14 cellular contexts compared by ENCODE assay signal in the genomic region with DNA sequence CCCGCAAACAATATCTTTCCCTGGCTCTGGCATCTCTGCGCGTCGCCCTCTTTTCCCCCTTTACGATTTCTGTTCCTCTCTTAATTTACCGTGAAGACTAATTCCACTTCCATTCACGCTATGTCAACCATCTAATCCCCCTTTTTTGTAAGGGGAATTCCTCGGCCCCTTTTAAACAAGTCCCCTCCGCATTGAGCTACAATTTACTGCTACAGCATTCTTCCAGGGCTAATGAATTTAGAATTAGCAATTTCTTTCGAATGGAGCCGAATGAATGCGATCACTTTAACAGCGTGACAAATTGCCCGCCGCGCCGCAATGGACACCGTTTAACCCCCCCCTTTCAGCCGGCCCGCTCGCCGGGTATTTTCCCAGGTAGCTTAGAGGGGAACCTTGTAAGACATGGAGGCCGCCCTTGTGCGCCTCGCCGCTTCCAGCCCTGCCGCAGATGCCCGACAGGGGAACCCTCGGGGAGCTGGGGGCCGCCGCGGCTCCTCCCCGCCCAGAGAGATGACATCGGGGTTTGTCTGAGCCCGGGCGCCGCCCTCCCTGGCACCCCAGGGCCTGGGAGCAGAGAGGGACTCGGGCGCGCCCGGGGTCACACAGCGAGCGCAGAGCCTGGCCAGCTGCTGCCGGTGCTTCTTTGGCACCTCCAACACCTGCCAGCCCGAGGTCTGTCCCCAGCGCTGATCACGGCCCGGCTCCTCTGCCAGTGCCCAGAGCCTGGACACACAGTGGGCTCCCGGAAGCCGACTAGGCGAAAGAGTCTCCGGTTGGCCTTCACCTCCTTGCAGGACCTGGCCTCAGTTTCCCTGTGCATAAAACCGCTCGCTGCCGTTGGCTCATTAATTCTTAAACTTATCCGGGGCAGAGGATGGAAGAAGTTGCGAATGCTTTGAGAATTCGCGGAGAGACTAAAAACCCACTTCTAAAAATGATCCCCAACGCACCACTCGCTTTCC. TPM values are rescaled to one million over a fixed set of nuclear protein-coding genes. Genes with fewer than 3 reads are reported as not detected.
DNase-seq lines count a peak whose midpoint lies in the region; ATAC-seq, FAIRE-seq and TF ChIP-seq lines count a peak whose summit lies in the region.
"Had no signal": no experiment of that assay in that cellular context is flagged by ENCODE, and none has a peak within 500 bp of the region (broad histone marks: within the 10 kb centered on the region; RNA-seq: fewer than 3 reads in every experiment).

No MANE protein-coding gene starts in this region.

- H2AFZ ChIP-seq in HepG2 (ENCODE audit: low read length), result no peak overlapping the region
- no peak overlapping the region for H2AFZ ChIP-seq in keratinocyte (ENCODE audit: control insufficient read depth, low read length)

- dilution Hi-C loops in keratinocyte (cut with MboI; ENCODE audit: extremely low pct_ligation_motif_present, low sequenced_read_pairs), result no loop called here

- in situ Hi-C loops in HepG2 (cut with HindIII; ENCODE audit: extremely low pct_ligation_motif_present, low pct_unique_long_range_greater_than_20kb), result no loop called here

- peak overlapping the region; percentile 54 for H3K4me3 Mint-ChIP-seq in activated T-helper 1 cell treated with anti-CD3 and anti-CD28 coated beads, Interleukin-12 subunit alpha, Interleukin-12 subunit beta, Interleukin-2, Interleukin-4 antibody, amounts not matched to agents 30 ng/mL and 10 ng/mL and 1 ng/mL, durations not matched to agents 14 hours and 24 hours and 36 hours
- H3K4me3 Mint-ChIP-seq: activated naive CD8-positive, alpha-beta T cell treated with anti-CD3 and anti-CD28 coated beads, Interleukin-2, amount 10 ng/mL, durations not matched to agents 7 days and 5 days had no signal

- H3K27me3 Mint-ChIP-seq in activated T-helper 1 cell treated with anti-CD3 and anti-CD28 coated beads, Interleukin-12 subunit alpha, Interleukin-12 subunit beta, Interleukin-2, Interleukin-4 antibody, amounts not matched to agents 30 ng/mL and 10 ng/mL and 1 ng/mL, durations not matched to agents 14 hours and 24 hours and 36 hours (ENCODE audit: insufficient read depth), result peaks cover 60% of the 10 kb centered on the region

- H3K9me1 ChIP-seq in keratinocyte (ENCODE audit: control insufficient read depth, extremely low read depth, insufficient read depth, low read length), result no peaks in the 10 kb centered on the region

- no peak overlapping the region for H3K4me2 ChIP-seq in HepG2 (ENCODE audit: low read depth, low read length)
- peak overlapping the region; percentile 2 for H3K4me2 ChIP-seq in keratinocyte (ENCODE audit: control insufficient read depth, extremely low read depth, insufficient read depth, low read depth, low read length)

- no peak for DNase-seq in HepG2 (ENCODE audit: low spot score)
- no peak for DNase-seq in right lobe of liver
- no peak for DNase-seq in activated T-helper 1 cell treated with anti-CD3 and anti-CD28 coated beads, Interleukin-12 subunit alpha, Interleukin-12 subunit beta, Interleukin-2, Interleukin-4 antibody, amounts not matched to agents 30 ng/mL and 10 ng/mL and 1 ng/mL, durations not matched to agents 14 hours and 24 hours and 36 hours (ENCODE audit: low spot score)
- no peak for DNase-seq in keratinocyte (ENCODE audit: low read depth, low spot score)
- no peak for DNase-seq in dorsolateral prefrontal cortex
- DNase-seq in cerebellar cortex (ENCODE audit: low spot score), result no peak
- DNase-seq: activated naive CD8-positive, alpha-beta T cell treated with anti-CD3 and anti-CD28 coated beads, Interleukin-2, amount 10 ng/mL, durations not matched to agents 7 days and 5 days; NCI-H774; stimulated activated CD8-positive, alpha-beta memory T cell treated with anti-CD3 and anti-CD28 coated beads, Interleukin-4, amount 100 ng/mL, for 48 hours had no signal

- no peaks in the 10 kb centered on the region for H3K9me3 Mint-ChIP-seq in activated T-helper 1 cell treated with anti-CD3 and anti-CD28 coated beads, Interleukin-12 subunit alpha, Interleukin-12 subunit beta, Interleukin-2, Interleukin-4 antibody, amounts not matched to agents 30 ng/mL and 10 ng/mL and 1 ng/mL, durations not matched to agents 14 hours and 24 hours and 36 hours
- H3K9me3 Mint-ChIP-seq: activated naive CD8-positive, alpha-beta T cell treated with anti-CD3 and anti-CD28 coated beads, Interleukin-2, amount 10 ng/mL, durations not matched to agents 7 days and 5 days had no signal

- H3K27ac ChIP-seq in HepG2 (ENCODE audit: extremely low read length, insufficient read depth, low read length) (no peak overlapping the region), right lobe of liver (no peak overlapping the region), keratinocyte (ENCODE audit: control insufficient read depth, insufficient read depth, low read length) (no peak overlapping the region), dorsolateral prefrontal cortex (no peak overlapping the region)

- peaks cover 23% of the 10 kb centered on the region for H3K4me1 ChIP-seq in HepG2 (ENCODE audit: insufficient read depth, low read length)
- H3K4me1 ChIP-seq in right lobe of liver, result peaks cover 0 to 27% (median 0%) of the 10 kb centered on the region in 4 donors
- H3K4me1 ChIP-seq in keratinocyte (ENCODE audit: control insufficient read depth, extremely low read depth, insufficient read depth, low read length), result no peaks in the 10 kb centered on the region

- H3K79me2 ChIP-seq in HepG2 (ENCODE audit: insufficient read depth, low read length), result no peaks in the 10 kb centered on the region
- H3K79me2 ChIP-seq in keratinocyte (ENCODE audit: control insufficient read depth, insufficient read depth, low read length), result no peaks in the 10 kb centered on the region

- H3K27me3 ChIP-seq in HepG2 (ENCODE audit: control insufficient read depth in 1 of 2, insufficient read depth in 2 of 2, low read length in 2 of 2) (peaks cover 31 to 88% of the 10 kb centered on the region in 2 experiments), right lobe of liver (peaks cover 17 to 50% of the 10 kb centered on the region in 2 donors), keratinocyte (ENCODE audit: control insufficient read depth, extremely low read depth, insufficient read depth, low read length) (peaks cover 80% of the 10 kb centered on the region), dorsolateral prefrontal cortex (peaks cover 22 to 77% (median 64%) of the 10 kb centered on the region in 45 donors)

- intact Hi-C loops in HepG2 (cut with micrococcal nuclease; ENCODE audit: unreplicated experiment) (no loop called here), right lobe of liver (cut with DNase I) (loop anchor here in 1 of 2 donors (5.0 kb wide), 1 partner anchor 193 kb away; no protein-coding TSS in a partner anchor), dorsolateral prefrontal cortex (cut with DNase I) (no loop called here)
- intact Hi-C loops in activated T-helper 1 cell treated with anti-CD3 and anti-CD28 coated beads, Interleukin-12 subunit alpha, Interleukin-12 subunit beta, Interleukin-2, Interleukin-4 antibody, amounts not matched to agents 30 ng/mL and 10 ng/mL and 1 ng/mL, durations not matched to agents 14 hours and 24 hours and 36 hours (cut with micrococcal nuclease), result no loop called here

- FAIRE-seq in HepG2 (lab: Jason Lieb, UNC) (no peak), keratinocyte (lab: Jason Lieb, UNC) (no peak)
- FAIRE-seq: D721Med had no signal

- H3K27ac Mint-ChIP-seq in activated T-helper 1 cell treated with anti-CD3 and anti-CD28 coated beads, Interleukin-12 subunit alpha, Interleukin-12 subunit beta, Interleukin-2, Interleukin-4 antibody, amounts not matched to agents 30 ng/mL and 10 ng/mL and 1 ng/mL, durations not matched to agents 14 hours and 24 hours and 36 hours, result peak overlapping the region; percentile 80
- H3K27ac Mint-ChIP-seq: activated naive CD8-positive, alpha-beta T cell treated with anti-CD3 and anti-CD28 coated beads, Interleukin-2, amount 10 ng/mL, durations not matched to agents 7 days and 5 days had no signal

- ATAC-seq in HepG2 (no peak), right lobe of liver (no peak), GM18867 (IDR thresholded peaks at IDR 0.05; ENCODE audit: unreplicated experiment) (no peak), GM21528 (IDR thresholded peaks at IDR 0.05; ENCODE audit: low FRiP score, unreplicated experiment) (no peak)

- WGBS in HepG2 (ENCODE audit: low lambda C conversion rate), result 56% methylated on average over 41 of the region's 61 CpGs
- WGBS in right lobe of liver (ENCODE audit: insufficient coverage, low coverage, low lambda C conversion rate, missing lambda C conversion rate), result 3% methylated on average over 24 of the region's 61 CpGs

- no peak for TF ChIP-seq RAD21 in HepG2 (CRISPR knock-in tag; IDR thresholded peaks at IDR 0.05)

- CTCF ChIA-PET in HepG2 (lab: Yijun Ruan, JAX; ENCODE audit: low intra/inter-chr PET ratio, low total read pairs), result no interaction called here

- H3K9me3 ChIP-seq in HepG2 (ENCODE audit: low read length), result no peaks in the 10 kb centered on the region
- H3K9me3 ChIP-seq in right lobe of liver, result no peaks in the 10 kb centered on the region
- H3K9me3 ChIP-seq in keratinocyte (ENCODE audit: control insufficient read depth, low read depth, low read length), result no peaks in the 10 kb centered on the region

- H4K20me1 ChIP-seq in HepG2 (ENCODE audit: insufficient read depth, low read length) (peaks cover 4% of the 10 kb centered on the region; the same call in 1 of the 2 replicates), keratinocyte (ENCODE audit: control insufficient read depth, extremely low read depth, insufficient read depth, low read length) (peaks cover 5% of the 10 kb centered on the region)

- H3K9ac ChIP-seq in HepG2 (ENCODE audit: insufficient read depth, low read depth, low read length) (no peak overlapping the region), keratinocyte (ENCODE audit: control insufficient read depth, extremely low read depth, insufficient read depth, low read length) (no peak overlapping the region)

- H3K4me3 ChIP-seq in HepG2 (replicated peaks in 1 of 3; ENCODE audit: insufficient read depth in 1 of 3, low read depth in 2 of 3, low read length in 3 of 3), result no peak overlapping the region
- no peak overlapping the region for H3K4me3 ChIP-seq in right lobe of liver
- no peak overlapping the region for H3K4me3 ChIP-seq in keratinocyte (ENCODE audit: control insufficient read depth in 2 of 3, extremely low read depth in 1 of 3, insufficient read depth in 2 of 3, low read depth in 1 of 3, low read length in 3 of 3)
- H3K4me3 ChIP-seq in dorsolateral prefrontal cortex, result peak overlapping the region in 7 of 59 donors; percentile 11 to 33 (median 21)

- H3K4me1 Mint-ChIP-seq in activated T-helper 1 cell treated with anti-CD3 and anti-CD28 coated beads, Interleukin-12 subunit alpha, Interleukin-12 subunit beta, Interleukin-2, Interleukin-4 antibody, amounts not matched to agents 30 ng/mL and 10 ng/mL and 1 ng/mL, durations not matched to agents 14 hours and 24 hours and 36 hours (ENCODE audit: low read depth), result no peaks in the 10 kb centered on the region

- TF ChIP-seq EP300 in HepG2 (IDR thresholded peaks at IDR 0.05; ENCODE audit: low read depth in 2 of 2, low read length in 2 of 2) (no peak), HepG2 (CRISPR knock-in tag; IDR thresholded peaks at IDR 0.05; ENCODE audit: borderline replicate concordance) (no peak)

- TF ChIP-seq CTCF in HepG2 (CRISPR knock-in tag; IDR thresholded peaks at IDR 0.05) (no peak), right lobe of liver (IDR thresholded peaks at IDR 0.05) (no peak), keratinocyte (optimal IDR thresholded peaks at IDR 0.05 in 1 of 3, IDR thresholded peaks at IDR 0.05 in 1 of 3, conservative IDR thresholded peaks at IDR 0.05 in 1 of 3; ENCODE audit: extremely low read depth in 1 of 3, insufficient read depth in 2 of 3, low read length in 3 of 3) (no peak), dorsolateral prefrontal cortex (IDR thresholded peaks at IDR 0.05 in 54 of 56, conservative IDR thresholded peaks at IDR 0.05 in 2 of 56; ENCODE audit: low read depth in 1 of 56, partially characterized antibody in 56 of 56) (no peak)

- H3K36me3 ChIP-seq in HepG2 (replicated peaks in 1 of 2; ENCODE audit: control insufficient read depth in 1 of 2, insufficient read depth in 2 of 2, low read length in 2 of 2), result no peaks in the 10 kb centered on the region
- no peaks in the 10 kb centered on the region for H3K36me3 ChIP-seq in right lobe of liver
- no peaks in the 10 kb centered on the region for H3K36me3 ChIP-seq in keratinocyte (ENCODE audit: control insufficient read depth in 2 of 2, extremely low read depth in 1 of 2, insufficient read depth in 2 of 2, low read length in 2 of 2)

- POLR2A ChIA-PET in HepG2 (lab: Yijun Ruan, JAX), result no interaction called here

- no TSS peak for BruUV-seq in HepG2 (replicated peaks; lab: Mats Ljungman, UMichigan)

- TF ChIP-seq POLR2A in HepG2 (IDR thresholded peaks at IDR 0.05; ENCODE audit: insufficient read depth in 1 of 2, low read depth in 2 of 2, low read length in 2 of 2) (no peak), right lobe of liver (IDR thresholded peaks at IDR 0.05) (no peak)

- peaks cover 2% of the 10 kb centered on the region for H3K36me3 Mint-ChIP-seq in activated T-helper 1 cell treated with anti-CD3 and anti-CD28 coated beads, Interleukin-12 subunit alpha, Interleukin-12 subunit beta, Interleukin-2, Interleukin-4 antibody, amounts not matched to agents 30 ng/mL and 10 ng/mL and 1 ng/mL, durations not matched to agents 14 hours and 24 hours and 36 hours (ENCODE audit: low read depth)
- H3K36me3 Mint-ChIP-seq: activated naive CD8-positive, alpha-beta T cell treated with anti-CD3 and anti-CD28 coated beads, Interleukin-2, amount 10 ng/mL, durations not matched to agents 7 days and 5 days had no signal

RNA-seq across cellular contexts. Expression of a gene that starts 1.3 kb away (rescaled TPM):
- total RNA-seq in HepG2 (2016; rRNA removed; fragmentation: Illumina TruSeq; extraction: Trizol), result 0.04 TPM in 1 of 2 replicates, not detected in the other
- not detected in 2 replicates for total RNA-seq in HepG2 (2016; cell fraction: cytosol; rRNA removed; fragmentation: Illumina TruSeq; extraction: Trizol; ENCODE audit: low read depth)
- 0.09 TPM in 1 of 2 replicates, not detected in the other for total RNA-seq in HepG2 (2016; cell fraction: insoluble cytoplasmic fraction; rRNA removed; fragmentation: Illumina TruSeq; extraction: Trizol)
- total RNA-seq in HepG2 (2016; cell fraction: membrane; rRNA removed; fragmentation: Illumina TruSeq; extraction: Trizol), result 0.15 TPM in 1 of 2 replicates, not detected in the other
- total RNA-seq in HepG2 (2016; cell fraction: nucleus; rRNA removed; fragmentation: Illumina TruSeq; extraction: Trizol), result not detected in 2 replicates
- polyA plus RNA-seq in HepG2 (2011; rRNA removed), result 0.07 and 0.08 TPM in 2 replicates
- 0.08 and 0.12 TPM in 2 replicates for polyA plus RNA-seq in HepG2 (2011; cell fraction: cytosol; rRNA removed)
- polyA plus RNA-seq in HepG2 (2011; cell fraction: nucleus; rRNA removed), result 0.13 and 0.19 TPM in 2 replicates
- 0.17 and 0.27 TPM in 2 replicates for polyA plus RNA-seq in HepG2 (2012)
- polyA plus RNA-seq in HepG2 (2016; cell fraction: cytosol; fragmentation: Illumina TruSeq; extraction: Trizol; ENCODE audit: low read depth), result 0.08 and 0.09 TPM in 2 replicates
- 0.12 and 0.42 TPM in 2 replicates for polyA plus RNA-seq in HepG2 (2016; cell fraction: insoluble cytoplasmic fraction; fragmentation: Illumina TruSeq; extraction: Trizol; ENCODE audit: low read depth)
- polyA plus RNA-seq in HepG2 (2016; cell fraction: membrane; fragmentation: Illumina TruSeq; extraction: Trizol; ENCODE audit: low read depth), result 0.09 and 0.16 TPM in 2 replicates
- polyA plus RNA-seq in HepG2 (2016; cell fraction: nucleus; fragmentation: Illumina TruSeq; extraction: Trizol; ENCODE audit: insufficient read depth, low read depth), result 0.24 and 0.30 TPM in 2 replicates
- 0.12 and 0.40 TPM in 2 replicates for polyA minus RNA-seq in HepG2 (2011; rRNA and poly(A)+ RNA removed; ENCODE audit: low replicate concordance)
- polyA minus RNA-seq in HepG2 (2011; cell fraction: cytosol; rRNA and poly(A)+ RNA removed), result not detected in 2 replicates
- polyA minus RNA-seq in HepG2 (2011; cell fraction: nucleus; rRNA and poly(A)+ RNA removed), result not detected in 2 replicates
- under 1 TPM in 1 of 6 experiments, not detected in 5; 0.15 TPM for total RNA-seq in right lobe of liver
- 0.31 and 0.32 TPM in 2 replicates for total RNA-seq in activated T-helper 1 cell treated with anti-CD3 and anti-CD28 coated beads, Interleukin-12 subunit alpha, Interleukin-12 subunit beta, Interleukin-2, Interleukin-4 antibody, amounts not matched to agents 30 ng/mL and 10 ng/mL and 1 ng/mL, durations not matched to agents 14 hours and 24 hours and 36 hours
- polyA plus RNA-seq in keratinocyte, result not detected in 3 replicates
- polyA plus RNA-seq in keratinocyte (2011; ENCODE audit: low read depth), result not detected
- polyA plus RNA-seq in keratinocyte (2011; cell fraction: cytosol; rRNA removed), result 0.04 TPM in 2 replicates
- not detected in 2 replicates for polyA plus RNA-seq in keratinocyte (2011; cell fraction: nucleus; rRNA removed)
- polyA plus RNA-seq in keratinocyte (2012; ENCODE audit: low replicate concordance), result 0.11 TPM in 1 of 2 replicates, not detected in the other
- not detected in 3 replicates for polyA minus RNA-seq in keratinocyte
- polyA minus RNA-seq in keratinocyte (2011; cell fraction: cytosol; rRNA and poly(A)+ RNA removed), result not detected
- not detected in 2 replicates for polyA minus RNA-seq in keratinocyte (2011; cell fraction: nucleus; rRNA and poly(A)+ RNA removed)
- 1 to 10 TPM in 8 of 120 experiments, under 1 TPM in 102, not detected in 10; 0.16 to 1.5 (median 0.52) TPM for total RNA-seq in dorsolateral prefrontal cortex
- total RNA-seq: M059J, skeletal muscle tissue had no signal

RNA-seq across cellular contexts. Expression of a gene that starts 27.9 kb away (rescaled TPM):
- total RNA-seq in HepG2 (2016; rRNA removed; fragmentation: Illumina TruSeq; extraction: Trizol) (63.8 and 74.2 TPM in 2 replicates), right lobe of liver (10 to 100 TPM in 5 of 6 experiments, 1 to 10 TPM in 1; 9.3 to 15.9 (median 13.3) TPM), dorsolateral prefrontal cortex (10 to 100 TPM; 24.6 to 43.4 (median 32.7) TPM)
- total RNA-seq in HepG2 (2016; cell fraction: cytosol; rRNA removed; fragmentation: Illumina TruSeq; extraction: Trizol; ENCODE audit: low read depth), result 12.8 and 14.5 TPM in 2 replicates
- total RNA-seq in HepG2 (2016; cell fraction: insoluble cytoplasmic fraction; rRNA removed; fragmentation: Illumina TruSeq; extraction: Trizol), result 68.2 and 72.7 TPM in 2 replicates
- total RNA-seq in HepG2 (2016; cell fraction: membrane; rRNA removed; fragmentation: Illumina TruSeq; extraction: Trizol), result 20.9 and 24.0 TPM in 2 replicates
- 62.3 and 62.8 TPM in 2 replicates for total RNA-seq in HepG2 (2016; cell fraction: nucleus; rRNA removed; fragmentation: Illumina TruSeq; extraction: Trizol)
- polyA plus RNA-seq in HepG2 (2011; rRNA removed) (24.9 and 27.5 TPM in 2 replicates), keratinocyte (22.1 to 37.5 TPM (median 35.9 TPM) in 3 replicates)
- 17.0 and 21.5 TPM in 2 replicates for polyA plus RNA-seq in HepG2 (2011; cell fraction: cytosol; rRNA removed)
- 39.4 and 40.1 TPM in 2 replicates for polyA plus RNA-seq in HepG2 (2011; cell fraction: nucleus; rRNA removed)
- 14.9 and 20.3 TPM in 2 replicates for polyA plus RNA-seq in HepG2 (2012)
- 5.0 TPM in 2 replicates for polyA plus RNA-seq in HepG2 (2016; cell fraction: cytosol; fragmentation: Illumina TruSeq; extraction: Trizol; ENCODE audit: low read depth)
- 55.4 and 66.7 TPM in 2 replicates for polyA plus RNA-seq in HepG2 (2016; cell fraction: insoluble cytoplasmic fraction; fragmentation: Illumina TruSeq; extraction: Trizol; ENCODE audit: low read depth)
- polyA plus RNA-seq in HepG2 (2016; cell fraction: membrane; fragmentation: Illumina TruSeq; extraction: Trizol; ENCODE audit: low read depth), result 9.3 and 9.6 TPM in 2 replicates
- polyA plus RNA-seq in HepG2 (2016; cell fraction: nucleus; fragmentation: Illumina TruSeq; extraction: Trizol; ENCODE audit: insufficient read depth, low read depth), result 97.7 and 110 TPM in 2 replicates
- polyA minus RNA-seq in HepG2 (2011; rRNA and poly(A)+ RNA removed; ENCODE audit: low replicate concordance), result 28.7 and 165 TPM in 2 replicates
- polyA minus RNA-seq in HepG2 (2011; cell fraction: cytosol; rRNA and poly(A)+ RNA removed), result 21.2 and 31.5 TPM in 2 replicates
- 51.8 and 52.0 TPM in 2 replicates for polyA minus RNA-seq in HepG2 (2011; cell fraction: nucleus; rRNA and poly(A)+ RNA removed)
- 107 TPM in 2 replicates for total RNA-seq in activated T-helper 1 cell treated with anti-CD3 and anti-CD28 coated beads, Interleukin-12 subunit alpha, Interleukin-12 subunit beta, Interleukin-2, Interleukin-4 antibody, amounts not matched to agents 30 ng/mL and 10 ng/mL and 1 ng/mL, durations not matched to agents 14 hours and 24 hours and 36 hours
- polyA plus RNA-seq in keratinocyte (2011; ENCODE audit: low read depth), result 13.0 TPM
- 17.8 and 19.9 TPM in 2 replicates for polyA plus RNA-seq in keratinocyte (2011; cell fraction: cytosol; rRNA removed)
- 30.3 and 40.1 TPM in 2 replicates for polyA plus RNA-seq in keratinocyte (2011; cell fraction: nucleus; rRNA removed)
- polyA plus RNA-seq in keratinocyte (2012; ENCODE audit: low replicate concordance), result 12.1 and 26.2 TPM in 2 replicates
- polyA minus RNA-seq in keratinocyte, result 12.2 to 47.6 TPM (median 19.7 TPM) in 3 replicates
- polyA minus RNA-seq in keratinocyte (2011; cell fraction: cytosol; rRNA and poly(A)+ RNA removed), result 48.7 TPM
- polyA minus RNA-seq in keratinocyte (2011; cell fraction: nucleus; rRNA and poly(A)+ RNA removed), result 8.0 and 18.8 TPM in 2 replicates
